8 cellular contexts compared by ENCODE assay signal in genomic region chr6:157380458-157380778, GRCh38. TPM values are rescaled to one million over a fixed set of nuclear protein-coding genes. Genes with fewer than 3 reads are reported as not detected.
DNase-seq lines count a peak whose midpoint lies in the region; ATAC-seq and TF ChIP-seq lines count a peak whose summit lies in the region.

No MANE protein-coding gene starts in this region.

- no peaks in the 10 kb centered on the region for H4K20me1 ChIP-seq in OCI-LY3 (ENCODE audit: insufficient read depth, low read length)
- peaks cover 26% of the 10 kb centered on the region for H4K20me1 ChIP-seq in neural progenitor cell (ENCODE audit: low read depth)

- peak overlapping the region; percentile 86 for H3K4me3 Mint-ChIP-seq in neural progenitor cell

- DNase-seq in H7 (peak; percentile 84), neural progenitor cell (ENCODE audit: low spot score) (peak; percentile 46), NCI-H345 treated with DMSO at 0.1 percent for 48 hours (lab: John Stamatoyannopoulos, UW; ENCODE audit: unreplicated experiment) (no peak), AML-193 (lab: John Stamatoyannopoulos, UW) (no peak)

- peak overlapping the region; percentile 69 for H3K27ac ChIP-seq in OCI-LY3 (ENCODE audit: low read length)
- no peak overlapping the region for H3K27ac ChIP-seq in neural progenitor cell

- peaks cover 18% of the 10 kb centered on the region for H3K79me2 ChIP-seq in OCI-LY3 (ENCODE audit: low read length)
- H3K79me2 ChIP-seq in neural progenitor cell (ENCODE audit: low read depth) = peaks cover 3% of the 10 kb centered on the region

- no peaks in the 10 kb centered on the region for H3K9me3 Mint-ChIP-seq in neural progenitor cell

- peak overlapping the region; percentile 40 for H3K4me2 ChIP-seq in OCI-LY3 (ENCODE audit: low read length)
- H3K4me2 ChIP-seq in neural progenitor cell = peak overlapping the region; percentile 88

- H3K27me3 ChIP-seq in H7 (ENCODE audit: control insufficient read depth, insufficient read depth, low read length) (peaks cover 31% of the 10 kb centered on the region), OCI-LY3 (ENCODE audit: low read depth, low read length) (no peaks in the 10 kb centered on the region), endocrine pancreas (ENCODE audit: control insufficient read depth, insufficient read depth, low read length) (no peaks in the 10 kb centered on the region), neural progenitor cell (peaks cover 46% of the 10 kb centered on the region)

- no peak overlapping the region for H3K27ac Mint-ChIP-seq in neural progenitor cell

- no peak for ATAC-seq in HG02610 (IDR thresholded peaks at IDR 0.05; ENCODE audit: unreplicated experiment)

- TF ChIP-seq CTCF in OCI-LY3 (IDR thresholded peaks at IDR 0.05; ENCODE audit: low read depth, low read length) = no peak
- no peak for TF ChIP-seq CTCF in neural progenitor cell (IDR thresholded peaks at IDR 0.05)

- H3K4me1 Mint-ChIP-seq in neural progenitor cell = peaks cover 22% of the 10 kb centered on the region

- H2AFZ ChIP-seq in OCI-LY3 (ENCODE audit: low read depth, low read length) = peak overlapping the region; percentile 25; the same call in 1 of the 2 replicates
- H2AFZ ChIP-seq in neural progenitor cell (replicated peaks) = peak overlapping the region; percentile 66

- peaks cover 3% of the 10 kb centered on the region for H3F3A ChIP-seq in neural progenitor cell (ENCODE audit: low read depth)

- H3K4me1 ChIP-seq in ES-I3 (ENCODE audit: insufficient read depth, low read length) (peaks cover 2% of the 10 kb centered on the region; the same call in 1 of the 2 replicates), OCI-LY3 (ENCODE audit: low read length) (peaks cover 13% of the 10 kb centered on the region; the same call in 1 of the 2 replicates), endocrine pancreas (ENCODE audit: control insufficient read depth, insufficient read depth, low read length) (peaks cover 7% of the 10 kb centered on the region), neural progenitor cell (peaks cover 19% of the 10 kb centered on the region)

- H3K9me3 ChIP-seq in ES-I3 (ENCODE audit: control insufficient read depth, insufficient read depth, low read length) = no peaks in the 10 kb centered on the region
- H3K9me3 ChIP-seq in OCI-LY3 (ENCODE audit: insufficient read depth, low read length) = no peaks in the 10 kb centered on the region
- H3K9me3 ChIP-seq in endocrine pancreas (ENCODE audit: control insufficient read depth, low read length) = no peaks in the 10 kb centered on the region
- H3K9me3 ChIP-seq in neural progenitor cell (ENCODE audit: low read depth) = no peaks in the 10 kb centered on the region

- no peaks in the 10 kb centered on the region for H3K36me3 ChIP-seq in ES-I3 (ENCODE audit: insufficient read depth, low read length)
- no peaks in the 10 kb centered on the region for H3K36me3 ChIP-seq in H7 (replicated peaks; ENCODE audit: control insufficient read depth, insufficient read depth, low read length)
- peaks cover 4% of the 10 kb centered on the region for H3K36me3 ChIP-seq in OCI-LY3 (replicated peaks; ENCODE audit: low read depth, low read length)
- no peaks in the 10 kb centered on the region for H3K36me3 ChIP-seq in endocrine pancreas (ENCODE audit: control insufficient read depth, insufficient read depth, low read length)
- no peaks in the 10 kb centered on the region for H3K36me3 ChIP-seq in neural progenitor cell

- H3K4me3 ChIP-seq in H7 (ENCODE audit: insufficient read depth, low read depth, low read length) (peak overlapping the region; percentile 90), OCI-LY3 (ENCODE audit: low read length) (peak overlapping the region; percentile 87), endocrine pancreas (ENCODE audit: control insufficient read depth, insufficient read depth, low read length) (no peak overlapping the region), neural progenitor cell (peak overlapping the region; percentile 89)

- H3K36me3 Mint-ChIP-seq in neural progenitor cell = peaks cover 2% of the 10 kb centered on the region

- peak overlapping the region; percentile 86 for H3K9ac ChIP-seq in ES-I3 (ENCODE audit: low read depth, low read length)
- peak overlapping the region; percentile 89 for H3K9ac ChIP-seq in OCI-LY3 (ENCODE audit: low read length)
- H3K9ac ChIP-seq in endocrine pancreas (ENCODE audit: control insufficient read depth, insufficient read depth, low read length) = peak overlapping the region; percentile 95
- no peak overlapping the region for H3K9ac ChIP-seq in neural progenitor cell

- peaks cover under 1% of the 10 kb centered on the region for H3K27me3 Mint-ChIP-seq in neural progenitor cell (ENCODE audit: insufficient read depth, low read depth)

RNA-seq across cellular contexts. Expression of gene ZDHHC14, which starts 0.6 kb away (rescaled TPM):
- total RNA-seq in H7 (2014; rRNA removed; shearing (Covaris generic)) = 1.1 and 2.9 TPM in 2 replicates
- 7.1 and 14.5 TPM in 2 replicates for total RNA-seq in neural progenitor cell (ENCODE audit: low replicate concordance)

RNA-seq across cellular contexts. Expression of gene TMEM242, which starts 57.1 kb away (rescaled TPM):
- 4.6 and 6.5 TPM in 2 replicates for total RNA-seq in H7 (2014; rRNA removed; shearing (Covaris generic))
- 8.8 and 9.9 TPM in 2 replicates for total RNA-seq in neural progenitor cell (ENCODE audit: low replicate concordance)

Comparison
In these comparisons a context has a peak if more than half of its experiments do, and no peak if none do; other contexts are left out.
1. DNase-seq: peak in H7 (single experiment) and neural progenitor cell (single experiment); none in NCI-H345 treated with DMSO at 0.1 percent for 48 hours (single experiment) and AML-193 (0 of 2).